ENCODE assay signal across 23 cellular contexts in the genomic region with DNA sequence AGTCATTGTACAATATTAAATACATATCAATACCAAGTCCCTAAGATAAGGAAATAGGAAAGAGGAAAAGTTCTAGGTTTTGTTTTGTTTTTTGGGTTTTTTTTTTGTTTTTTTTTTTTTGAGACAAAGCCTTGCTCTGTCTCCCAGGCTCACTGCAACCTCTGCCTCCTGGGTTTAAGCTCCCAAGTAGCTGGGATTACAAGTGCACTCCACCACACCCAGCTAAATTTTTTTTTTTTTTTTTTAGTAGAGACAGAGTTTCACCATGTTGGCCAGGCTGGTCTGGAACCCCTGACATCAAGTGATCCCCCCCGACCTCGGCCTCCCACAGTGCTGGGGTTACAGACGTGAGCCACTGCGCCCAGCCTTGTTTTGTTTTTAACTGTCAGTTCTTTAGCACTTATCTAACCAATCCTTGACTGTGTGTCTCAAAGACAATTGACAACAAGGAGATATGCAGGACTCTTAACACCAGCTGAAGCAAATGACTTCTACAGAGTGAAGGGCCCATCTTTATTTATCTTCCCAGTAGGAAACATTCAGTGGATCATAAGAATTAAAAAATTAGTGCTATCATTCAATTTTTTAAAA.
"Had no signal": no experiment of that assay in that cellular context is flagged by ENCODE, and none has a peak within 500 bp of the region (broad histone marks: within the 10 kb centered on the region; RNA-seq: fewer than 3 reads in every experiment).

No MANE protein-coding gene starts in this region.

- H3K9me3 ChIP-seq: colonic mucosa, esophagus squamous epithelium, gastrocnemius medialis, heart right ventricle, left lung, lower lobe of right lung, mucosa of descending colon had no signal

- H3K36me3 ChIP-seq: colonic mucosa, esophagus squamous epithelium, gastrocnemius medialis, heart right ventricle, left lung, lower lobe of right lung had no signal

- H3K4me1 ChIP-seq: colonic mucosa, gastrocnemius medialis, lower lobe of right lung had no signal

- ATAC-seq: effector memory CD8-positive, alpha-beta T cell; gastrocnemius medialis; heart right ventricle; left cardiac atrium; left lung; left ventricle myocardium superior; lower lobe of right lung; mucosa of descending colon had no signal

- H3K27me3 Mint-ChIP-seq: dendritic cell treated with granulocyte-macrophage colony-stimulating factor and Interleukin-4, amounts not matched to agents 40 ng/mL and 50 ng/mL, for 4 days had no signal

- H3K4me3 ChIP-seq: colonic mucosa, esophagus squamous epithelium, gastrocnemius medialis, heart right ventricle, left lung, lower lobe of right lung, mucosa of descending colon had no signal

- H3K27me3 ChIP-seq: colonic mucosa, esophagus squamous epithelium, gastrocnemius medialis, heart right ventricle, left lung had no signal

- H3K27ac Mint-ChIP-seq: dendritic cell treated with granulocyte-macrophage colony-stimulating factor and Interleukin-4, amounts not matched to agents 40 ng/mL and 50 ng/mL, for 4 days; effector memory CD8-positive, alpha-beta T cell; mesothelial cell of epicardium; naive B cell had no signal

- H3K9me3 Mint-ChIP-seq: dendritic cell treated with granulocyte-macrophage colony-stimulating factor and Interleukin-4, amounts not matched to agents 40 ng/mL and 50 ng/mL, for 4 days; effector memory CD8-positive, alpha-beta T cell; mesothelial cell of epicardium had no signal

- H3K4me3 Mint-ChIP-seq: dendritic cell treated with granulocyte-macrophage colony-stimulating factor and Interleukin-4, amounts not matched to agents 40 ng/mL and 50 ng/mL, for 4 days; effector memory CD8-positive, alpha-beta T cell; mesothelial cell of epicardium; naive B cell had no signal

- H3K36me3 Mint-ChIP-seq: mesothelial cell of epicardium, naive B cell had no signal

- H3K27ac ChIP-seq: colonic mucosa, esophagus squamous epithelium, gastrocnemius medialis, heart right ventricle, left lung, lower lobe of right lung had no signal

- DNase-seq: colonic mucosa; cortex of kidney; effector CD8-positive, alpha-beta T cell; effector memory CD8-positive, alpha-beta T cell; esophagus squamous epithelium; foreskin fibroblast; foreskin melanocyte; gastrocnemius medialis; glutamatergic neuron; head of caudate nucleus; heart right ventricle; hippocampal formation; left cardiac atrium; left lung; left ventricle myocardium superior; lower lobe of right lung; mucosa of descending colon; naive B cell had no signal

- FAIRE-seq: endothelial cell of umbilical vein, islet of Langerhans, keratinocyte had no signal

- H3K4me1 Mint-ChIP-seq: mesothelial cell of epicardium, naive B cell had no signal
